8 cellular contexts compared by ENCODE assay signal in genomic region chr1:204763773-204764427, GRCh38.
DNase-seq lines count a peak whose midpoint lies in the region; ATAC-seq and TF ChIP-seq lines count a peak whose summit lies in the region.

No MANE protein-coding gene starts in this region.

- H4K20me1 ChIP-seq in DOHH2 (ENCODE audit: control insufficient read depth, insufficient read depth, low read depth, low read length) (no peaks in the 10 kb centered on the region), smooth muscle cell (ENCODE audit: low read depth) (no peaks in the 10 kb centered on the region)

- in situ Hi-C loops in astrocyte of the cerebellum (cut with HindIII; ENCODE audit: low sequenced_read_pairs), result no loop called here

- TF ChIP-seq CTCF in DOHH2 (IDR thresholded peaks at IDR 0.05; ENCODE audit: low read depth, low read length, poor library complexity, severe bottlenecking), result peak; percentile 95
- peak; percentile 60 for TF ChIP-seq CTCF in astrocyte of the cerebellum (IDR thresholded peaks at IDR 0.05; ENCODE audit: low read depth, low read length, missing control alignments)
- peak; percentile 96 for TF ChIP-seq CTCF in smooth muscle cell (IDR thresholded peaks at IDR 0.05; ENCODE audit: borderline replicate concordance, insufficient read depth, poor library complexity, severe bottlenecking)

- H3K4me2 ChIP-seq in DOHH2 (ENCODE audit: low read length) (peak overlapping the region; percentile 46), smooth muscle cell (peak overlapping the region; percentile 52)

- H3K9me3 ChIP-seq in DOHH2 (ENCODE audit: control insufficient read depth, insufficient read depth, low read length) (no peaks in the 10 kb centered on the region), smooth muscle cell (replicated peaks; ENCODE audit: low read depth) (no peaks in the 10 kb centered on the region)

- 19% methylated on average over 18 of the region's 18 CpGs for WGBS in smooth muscle cell (ENCODE audit: low lambda C conversion rate)

- no peaks in the 10 kb centered on the region for H3F3A ChIP-seq in DOHH2 (ENCODE audit: control insufficient read depth, insufficient read depth)
- H3F3A ChIP-seq in smooth muscle cell (ENCODE audit: low read depth), result no peaks in the 10 kb centered on the region

- H3K27me3 ChIP-seq in DOHH2 (ENCODE audit: control insufficient read depth, low read length), result peaks cover 38% of the 10 kb centered on the region
- peaks cover 38% of the 10 kb centered on the region for H3K27me3 ChIP-seq in smooth muscle cell (ENCODE audit: low read depth)

- H3K9ac ChIP-seq in smooth muscle cell (ENCODE audit: low read depth), result no peak overlapping the region

- no peaks in the 10 kb centered on the region for H3K36me3 ChIP-seq in DOHH2 (ENCODE audit: control insufficient read depth, low read length)
- H3K36me3 ChIP-seq in smooth muscle cell (ENCODE audit: low read depth), result no peaks in the 10 kb centered on the region

- peak overlapping the region; percentile 12; the same call in 1 of the 2 replicates for H3K4me3 ChIP-seq in DOHH2 (ENCODE audit: low read length)
- no peak overlapping the region for H3K4me3 ChIP-seq in astrocyte of the cerebellum (ENCODE audit: low read depth, low read length)
- H3K4me3 ChIP-seq in smooth muscle cell, result no peak overlapping the region

- ATAC-seq in HG02610 (IDR thresholded peaks at IDR 0.05; ENCODE audit: unreplicated experiment) (peak; percentile 75), HG03571 (IDR thresholded peaks at IDR 0.05; ENCODE audit: unreplicated experiment) (no peak)

- no peaks in the 10 kb centered on the region for H3K9me2 ChIP-seq in DOHH2 (replicated peaks; ENCODE audit: control insufficient read depth, low read length)

- DNase-seq in NCI-H187 treated with DMSO at 0.1 percent for 48 hours (lab: John Stamatoyannopoulos, UW), result peak; percentile 14
- DNase-seq in T-helper 9 cell, result peak; percentile 50
- no peak for DNase-seq in astrocyte of the cerebellum (ENCODE audit: low read depth)
- DNase-seq in iPS DF 19.7 (ENCODE audit: low read depth, low spot score), result peak; percentile 38
- peak; percentile 34 for DNase-seq in smooth muscle cell (lab: John Stamatoyannopoulos, UW; ENCODE audit: unreplicated experiment)

- no peaks in the 10 kb centered on the region for H3K79me2 ChIP-seq in DOHH2 (ENCODE audit: control insufficient read depth, low read length)
- no peaks in the 10 kb centered on the region for H3K79me2 ChIP-seq in smooth muscle cell (ENCODE audit: low read depth)

- peak overlapping the region; percentile 77 for H2AFZ ChIP-seq in smooth muscle cell (ENCODE audit: low read depth)

- H3K27ac ChIP-seq in DOHH2 (ENCODE audit: low read depth, low read length), result no peak overlapping the region
- H3K27ac ChIP-seq in smooth muscle cell (ENCODE audit: low read depth), result no peak overlapping the region

- peaks cover 17% of the 10 kb centered on the region for H3K4me1 ChIP-seq in DOHH2 (ENCODE audit: control insufficient read depth, low read length)
- H3K4me1 ChIP-seq in smooth muscle cell (ENCODE audit: low read depth), result peaks cover 8% of the 10 kb centered on the region
